Comparison of ENCODE assay signal across 25 cellular contexts in genomic region chr12:123029550-123029949, GRCh38.
"Had no signal": no experiment of that assay in that cellular context is flagged by ENCODE, and none has a peak within 500 bp of the region (broad histone marks: within the 10 kb centered on the region; RNA-seq: fewer than 3 reads in every experiment).

No MANE protein-coding gene starts in this region.

- H3K36me3 ChIP-seq: neutrophil had no signal

- DNase-seq: cortex of kidney; dorsolateral prefrontal cortex; effector CD8-positive, alpha-beta T cell; gastrocnemius medialis; left ventricle myocardium inferior; lower lobe of right lung; psoas muscle; retina; stimulated activated CD4-positive, alpha-beta T cell treated with anti-CD3 and anti-CD28 coated beads, Interleukin-15, amount 100 ng/mL, for 24 hours; stimulated activated CD4-positive, alpha-beta T cell treated with anti-CD3 and anti-CD28 coated beads, Interleukin-1b, Interleukin-23, amount 100 ng/mL, for 48 hours; stimulated activated CD4-positive, alpha-beta T cell treated with anti-CD3 and anti-CD28 coated beads, Interleukin-4, amount 100 ng/mL, for 24 hours; tibial artery; upper lobe of left lung had no signal

- ATAC-seq: gastrocnemius medialis; lower lobe of right lung; psoas muscle; stimulated activated memory B cell treated with anti-CD40 and anti-IgM and Interleukin-4, amounts not matched to agents 10 μg/mL and 1 μg/mL and 100 μg/mL, for 72 hours had no signal

- H3K4me1 ChIP-seq: gastrocnemius medialis, psoas muscle, tibial artery had no signal

- H3K27ac Mint-ChIP-seq: memory B cell; mesothelial cell of epicardium; nephron; stimulated activated memory B cell treated with anti-CD40 and anti-IgM and Interleukin-4, amounts not matched to agents 10 μg/mL and 1 μg/mL and 100 μg/mL, for 72 hours; stimulated activated naive CD8-positive, alpha-beta T cell treated with anti-CD3 and anti-CD28 coated beads, Interleukin-15, Interleukin-2, amounts not matched to agents 100 ng/mL and 50 ng/mL, for 24 hours had no signal

- H3K4me3 Mint-ChIP-seq: memory B cell; mesothelial cell of epicardium; nephron; stimulated activated memory B cell treated with anti-CD40 and anti-IgM and Interleukin-4, amounts not matched to agents 10 μg/mL and 1 μg/mL and 100 μg/mL, for 72 hours; stimulated activated naive CD8-positive, alpha-beta T cell treated with anti-CD3 and anti-CD28 coated beads, Interleukin-15, Interleukin-2, amounts not matched to agents 100 ng/mL and 50 ng/mL, for 24 hours had no signal

- FAIRE-seq: endometrium, keratinocyte had no signal

- H3K4me3 ChIP-seq: dorsolateral prefrontal cortex, esophagus muscularis mucosa, gastrocnemius medialis, left ventricle myocardium inferior, lower lobe of right lung, psoas muscle, spleen, tibial artery, upper lobe of left lung, vagina had no signal

- H3K27me3 Mint-ChIP-seq: memory B cell; stimulated activated memory B cell treated with anti-CD40 and anti-IgM and Interleukin-4, amounts not matched to agents 10 μg/mL and 1 μg/mL and 100 μg/mL, for 72 hours; stimulated activated naive CD8-positive, alpha-beta T cell treated with anti-CD3 and anti-CD28 coated beads, Interleukin-15, Interleukin-2, amounts not matched to agents 100 ng/mL and 50 ng/mL, for 24 hours had no signal

- H3K36me3 Mint-ChIP-seq: mesothelial cell of epicardium had no signal

- H3K9me3 ChIP-seq: esophagus muscularis mucosa, gastrocnemius medialis, left ventricle myocardium inferior, lower lobe of right lung, neutrophil, psoas muscle, spleen, tibial artery, upper lobe of left lung, vagina had no signal

- H3K27me3 ChIP-seq: dorsolateral prefrontal cortex, esophagus muscularis mucosa, gastrocnemius medialis, neutrophil, spleen, tibial artery, upper lobe of left lung, vagina had no signal

- H3K4me1 Mint-ChIP-seq: nephron had no signal

- H3K9me3 Mint-ChIP-seq: memory B cell; mesothelial cell of epicardium; nephron; stimulated activated memory B cell treated with anti-CD40 and anti-IgM and Interleukin-4, amounts not matched to agents 10 μg/mL and 1 μg/mL and 100 μg/mL, for 72 hours; stimulated activated naive CD8-positive, alpha-beta T cell treated with anti-CD3 and anti-CD28 coated beads, Interleukin-15, Interleukin-2, amounts not matched to agents 100 ng/mL and 50 ng/mL, for 24 hours had no signal

- H3K27ac ChIP-seq: epithelial cell of prostate, esophagus muscularis mucosa, gastrocnemius medialis, left ventricle myocardium inferior, lower lobe of right lung, neutrophil, psoas muscle, spleen, tibial artery, upper lobe of left lung, vagina had no signal
